In genomic region chr11:65316311-65316978, GRCh38 we compare ENCODE assay signal across 8 cellular contexts. TPM values are rescaled to one million over a fixed set of nuclear protein-coding genes. Genes with fewer than 3 reads are reported as not detected.
A peak's percentile ranks its signal among the peaks of the same experiment; 100 is the strongest.
DNase-seq lines count a peak whose midpoint lies in the region; ATAC-seq, FAIRE-seq and TF ChIP-seq lines count a peak whose summit lies in the region.

No MANE protein-coding gene starts in this region.

- H3K4me1 Mint-ChIP-seq in mesothelial cell of epicardium = peaks cover 20% of the 10 kb centered on the region

- TF ChIP-seq POLR2A in GM12892 (IDR thresholded peaks at IDR 0.05; ENCODE audit: low read depth, low read length) = no peak

- peak overlapping the region; percentile 84 for H3K4me3 ChIP-seq in ACC112 (ENCODE audit: low read depth, low read length)
- H3K4me3 ChIP-seq in cardiac fibroblast (replicated peaks in 1 of 2; ENCODE audit: low read depth in 2 of 2, low read length in 2 of 2) = peak overlapping the region; percentile 97 to 100

- no peak overlapping the region for H2AFZ ChIP-seq in ACC112 (ENCODE audit: low read length, unreplicated experiment)

- no peak for TF ChIP-seq EP300 in Ishikawa (IDR thresholded peaks at IDR 0.05; ENCODE audit: borderline replicate concordance)

- H3K36me3 ChIP-seq in ACC112 (ENCODE audit: insufficient read depth, low read length) = peaks cover 13% of the 10 kb centered on the region; the same call in 1 of the 2 replicates

- no peaks in the 10 kb centered on the region for H3K27me3 ChIP-seq in ACC112 (ENCODE audit: insufficient read depth, low read length)

- FAIRE-seq in GM12892 (lab: Jason Lieb, UNC) = no peak

- peaks cover 16% of the 10 kb centered on the region for H3K27me3 Mint-ChIP-seq in mesothelial cell of epicardium (ENCODE audit: low read depth)

- peak overlapping the region; percentile 99 for H3K27ac ChIP-seq in ACC112 (ENCODE audit: low read depth, low read length)

- peak overlapping the region; percentile 40 for H3K27ac Mint-ChIP-seq in mesothelial cell of epicardium

- CTCF ChIA-PET in HEK293T (lab: Yijun Ruan, JAX) = interaction anchor here (0.6 to 3.8 kb wide), 6 partner anchors 13 to 43 kb away, joined by 3 to 60 read pairs (median 8); no protein-coding TSS in a partner anchor

- no peaks in the 10 kb centered on the region for H3K36me3 Mint-ChIP-seq in mesothelial cell of epicardium

- peaks cover 70% of the 10 kb centered on the region for H3K79me2 ChIP-seq in ACC112 (ENCODE audit: control insufficient read depth, insufficient read depth, low read length, unreplicated experiment)

- TF ChIP-seq RAD21 in Ishikawa (IDR thresholded peaks at IDR 0.05; ENCODE audit: low read depth) = no peak

- TF ChIP-seq CTCF in cardiac fibroblast (IDR thresholded peaks at IDR 0.05; ENCODE audit: low read depth, low read length) = no peak
- TF ChIP-seq CTCF in mesothelial cell of epicardium (IDR thresholded peaks at IDR 0.05; ENCODE audit: unreplicated experiment) = no peak

- peaks cover 29% of the 10 kb centered on the region for H3K4me1 ChIP-seq in ACC112 (ENCODE audit: control insufficient read depth, insufficient read depth, low read length, unreplicated experiment)

- DNase-seq in cardiac fibroblast (ENCODE audit: low read depth in 2 of 2) (peak; percentile 91 to 98), mesothelial cell of epicardium (ENCODE audit: low spot score in 2 of 2, unreplicated experiment in 2 of 2) (no peak), HEK293T (ENCODE audit: extremely low spot score) (no peak), GM12892 (ENCODE audit: insufficient read length) (no peak)
- DNase-seq in stimulated activated naive CD4-positive, alpha-beta T cell (lab: John Stamatoyannopoulos, UW) = no peak

- POLR2A ChIA-PET in HEK293T (lab: Yijun Ruan, JAX) = interaction anchor here (0.6 to 4.3 kb wide), 6 partner anchors 13 to 222 kb away, joined by 3 to 32 read pairs (median 10); partner anchors contain the start of genes DPF2 and POLA2

- H3K9me3 Mint-ChIP-seq in mesothelial cell of epicardium = no peaks in the 10 kb centered on the region

- H3K4me3 Mint-ChIP-seq in mesothelial cell of epicardium = peak overlapping the region; percentile 72

- no peak for ATAC-seq in GM19455 (IDR thresholded peaks at IDR 0.05; ENCODE audit: unreplicated experiment)

TF ChIP-seq in Ishikawa, 13 proteins besides CTCF, POLR2A, EP300 and RAD21:
- no peak; the same call in 1 of the 2 replicates for TF ChIP-seq NFIC (IDR thresholded peaks at IDR 0.05)
- no peak for TF ChIP-seq ZBTB7A (IDR thresholded peaks at IDR 0.05; ENCODE audit: low read depth)
- TF ChIP-seq CEBPB (IDR thresholded peaks at IDR 0.05) = peak; percentile 24; the same call in 1 of the 2 replicates

TF ChIP-seq in HEK293T, 16 proteins besides CTCF, POLR2A, EP300 and RAD21:
- TF ChIP-seq PKNOX1 (IDR thresholded peaks at IDR 0.05) (no peak), SP1 (IDR thresholded peaks at IDR 0.05) (no peak), TARDBP (IDR thresholded peaks at IDR 0.05) (no peak), L3MBTL2 (conservative IDR thresholded peaks at IDR 0.05) (no peak), CTBP1 (IDR thresholded peaks at IDR 0.05; ENCODE audit: borderline replicate concordance) (no peak), FOXM1 (IDR thresholded peaks at IDR 0.05; ENCODE audit: borderline replicate concordance) (no peak), ELF4 (IDR thresholded peaks at IDR 0.05) (no peak), BHLHE40 (IDR thresholded peaks at IDR 0.05; ENCODE audit: borderline replicate concordance) (no peak), HDGF (IDR thresholded peaks at IDR 0.05; ENCODE audit: borderline replicate concordance) (no peak), LEF1 (IDR thresholded peaks at IDR 0.05; ENCODE audit: borderline replicate concordance) (no peak), NFRKB (IDR thresholded peaks at IDR 0.05) (no peak), ARNT (IDR thresholded peaks at IDR 0.05) (no peak), ZNF384 (IDR thresholded peaks at IDR 0.05) (no peak), FOXK2 (IDR thresholded peaks at IDR 0.05) (no peak), SUZ12 (IDR thresholded peaks at IDR 0.05) (no peak), FOXA1 (IDR thresholded peaks at IDR 0.05) (no peak)

RNA-seq across cellular contexts. Expression of gene CDC42EP2, which starts 1.8 kb away (rescaled TPM):
- 10.9 to 12.3 TPM (median 11.7 TPM) in 3 replicates for total RNA-seq in mesothelial cell of epicardium
- not detected for polyA plus RNA-seq in GM12892 (2012; ENCODE audit: missing spikeins)

RNA-seq across cellular contexts. Expression of gene DPF2, which starts 17.2 kb away (rescaled TPM):
- 80.1 to 85.3 TPM (median 81.3 TPM) in 3 replicates for total RNA-seq in mesothelial cell of epicardium
- 30.6 TPM for polyA plus RNA-seq in GM12892 (2012; ENCODE audit: missing spikeins)

RNA-seq across cellular contexts. Expression of gene TIGD3, which starts 38.1 kb away (rescaled TPM):
- 0.49 to 0.75 TPM (median 0.60 TPM) in 3 replicates for total RNA-seq in mesothelial cell of epicardium
- polyA plus RNA-seq in GM12892 (2012; ENCODE audit: missing spikeins) = 0.40 TPM

RNA-seq across cellular contexts. Expression of gene POLA2, which starts 54.7 kb away (rescaled TPM):
- total RNA-seq in mesothelial cell of epicardium = 14.1 to 16.1 TPM (median 14.6 TPM) in 3 replicates
- 43.0 TPM for polyA plus RNA-seq in GM12892 (2012; ENCODE audit: missing spikeins)

Comparison
In these comparisons a context has a peak if more than half of its experiments do, and no peak if none do; other contexts are left out.
1. DNase-seq: peak in cardiac fibroblast (2 of 2); none in mesothelial cell of epicardium (0 of 2), stimulated activated naive CD4-positive, alpha-beta T cell (0 of 6), HEK293T (single experiment) and GM12892 (single experiment).